ENCODE assay signal across 9 cellular contexts in genomic region chr14:23469906-23470403, GRCh38. TPM values are rescaled to one million over a fixed set of nuclear protein-coding genes. Genes with fewer than 3 reads are reported as not detected.
A peak's percentile ranks its signal among the peaks of the same experiment; 100 is the strongest.
DNase-seq lines count a peak whose midpoint lies in the region; ATAC-seq and TF ChIP-seq lines count a peak whose summit lies in the region.
"Had no signal": no experiment of that assay in that cellular context is flagged by ENCODE, and none has a peak within 500 bp of the region (broad histone marks: within the 10 kb centered on the region; RNA-seq: fewer than 3 reads in every experiment).

No MANE protein-coding gene starts in this region.

- H3K27ac Mint-ChIP-seq in effector memory CD8-positive, alpha-beta T cell: no peak overlapping the region
- H3K27ac Mint-ChIP-seq: stimulated activated naive CD8-positive, alpha-beta T cell treated with anti-CD3 and anti-CD28 coated beads, Interleukin-15, Interleukin-2, amounts not matched to agents 100 ng/mL and 50 ng/mL, for 24 hours had no signal

- peaks cover 54% of the 10 kb centered on the region for H3K36me3 Mint-ChIP-seq in effector memory CD8-positive, alpha-beta T cell (ENCODE audit: insufficient read depth)

- H3K4me3 Mint-ChIP-seq in effector memory CD8-positive, alpha-beta T cell: no peak overlapping the region
- H3K4me3 Mint-ChIP-seq: stimulated activated naive CD8-positive, alpha-beta T cell treated with anti-CD3 and anti-CD28 coated beads, Interleukin-15, Interleukin-2, amounts not matched to agents 100 ng/mL and 50 ng/mL, for 24 hours had no signal

- H3K9me3 ChIP-seq in ovary: no peaks in the 10 kb centered on the region

- no peak for DNase-seq in HL-60 (ENCODE audit: low read depth in 1 of 2, low spot score in 1 of 2)
- no peak for DNase-seq in effector memory CD8-positive, alpha-beta T cell
- no peak for DNase-seq in ovary
- DNase-seq in NCI-H2029 treated with DMSO at 0.1 percent for 48 hours (lab: John Stamatoyannopoulos, UW): no peak
- no peak for DNase-seq in AG08396 (ENCODE audit: low spot score)

- no peaks in the 10 kb centered on the region for H3K9me3 Mint-ChIP-seq in effector memory CD8-positive, alpha-beta T cell
- H3K9me3 Mint-ChIP-seq: stimulated activated naive CD8-positive, alpha-beta T cell treated with anti-CD3 and anti-CD28 coated beads, Interleukin-15, Interleukin-2, amounts not matched to agents 100 ng/mL and 50 ng/mL, for 24 hours had no signal

- TF ChIP-seq EP300 in ovary (IDR thresholded peaks at IDR 0.05): no peak

- no peaks in the 10 kb centered on the region for H3K36me3 ChIP-seq in ovary

- ATAC-seq in GM18868 (IDR thresholded peaks at IDR 0.05; ENCODE audit: unreplicated experiment) (peak; percentile 2), HG03378 (IDR thresholded peaks at IDR 0.05; ENCODE audit: unreplicated experiment) (no peak), GM19452 (IDR thresholded peaks at IDR 0.05; ENCODE audit: unreplicated experiment) (no peak)
- ATAC-seq in effector memory CD8-positive, alpha-beta T cell (replicated peaks): peak; percentile 5

- no peaks in the 10 kb centered on the region for H3K4me1 ChIP-seq in ovary (ENCODE audit: insufficient read depth)

- H3K27me3 ChIP-seq in HL-60 (ENCODE audit: insufficient read depth, poor library complexity, severe bottlenecking) (no peaks in the 10 kb centered on the region), ovary (no peaks in the 10 kb centered on the region)

- TF ChIP-seq CTCF in HL-60 (IDR thresholded peaks at IDR 0.05; ENCODE audit: insufficient read depth, low read length) (no peak), ovary (IDR thresholded peaks at IDR 0.05) (no peak)

- no peak for TF ChIP-seq POLR2A in ovary (IDR thresholded peaks at IDR 0.05)

- H3K4me3 ChIP-seq in HL-60 (replicated peaks; ENCODE audit: insufficient read depth, low read length): peak overlapping the region; percentile 99
- peak overlapping the region; percentile 51 for H3K4me3 ChIP-seq in ovary

- H3K27ac ChIP-seq in HL-60 (replicated peaks) (peak overlapping the region; percentile 67), ovary (peak overlapping the region; percentile 62 to 78)

- peaks cover 0 to 5% of the 10 kb centered on the region in 2 donors for H3K4me1 Mint-ChIP-seq in effector memory CD8-positive, alpha-beta T cell (ENCODE audit: low read depth in 2 of 2)

- intact Hi-C loops in ovary (cut with DNase I): loop anchor here (10.0 kb wide), 2 partner anchors 145 to 205 kb away; partner anchors contain the start of gene PABPN1 (in 4 of the 4)

- H3K27me3 Mint-ChIP-seq in effector memory CD8-positive, alpha-beta T cell: no peaks in the 10 kb centered on the region
- H3K27me3 Mint-ChIP-seq: stimulated activated naive CD8-positive, alpha-beta T cell treated with anti-CD3 and anti-CD28 coated beads, Interleukin-15, Interleukin-2, amounts not matched to agents 100 ng/mL and 50 ng/mL, for 24 hours had no signal

- 1 to 3% (median 3%) methylated on average over 11 of the region's 11 CpGs for whole genome bisulfite sequencing in ovary, 3 donors

RNA-seq across cellular contexts. Expression of gene NGDN, which starts 0.5 kb away (rescaled TPM):
- 10 to 100 TPM; 32.9 to 51.6 (median 38.4) TPM for total RNA-seq in ovary
- 10 to 100 TPM; 48.5 to 57.5 TPM for polyA plus RNA-seq in ovary

RNA-seq across cellular contexts. Expression of gene MYH7, which starts 34.5 kb away (rescaled TPM):
- 1 to 10 TPM in 1 of 7 donors, under 1 TPM in 2, not detected in 4; 0.92 to 1.1 (median 0.96) TPM for total RNA-seq in ovary
- under 1 TPM in 1 of 2 donors, not detected in 1; 0.93 TPM for polyA plus RNA-seq in ovary

Comparison
In these comparisons a context has a peak if more than half of its experiments do, and no peak if none do; other contexts are left out.
1. ATAC-seq: peak in GM18868 (single experiment) and effector memory CD8-positive, alpha-beta T cell (single experiment); none in HG03378 (single experiment) and GM19452 (single experiment).